ENCODE assay signal across 26 cellular contexts in the genomic region with DNA sequence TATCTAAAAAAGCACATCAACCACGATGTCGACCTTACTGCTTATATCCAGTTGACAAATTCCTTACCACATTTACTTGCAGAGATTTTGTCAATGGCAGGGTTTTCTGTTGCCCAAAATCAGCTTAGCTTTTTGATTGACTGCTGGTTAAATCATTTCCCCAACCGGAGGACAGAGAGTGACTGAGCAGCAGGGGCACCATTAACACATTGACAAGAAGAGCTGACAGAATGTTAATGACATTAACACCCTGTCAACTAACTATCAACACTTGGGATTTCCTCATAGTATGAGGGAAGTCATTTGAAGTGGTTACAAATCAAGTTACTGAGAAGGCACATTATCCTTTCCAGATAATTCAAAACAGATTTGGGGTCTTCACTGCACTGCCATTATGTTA.
"Had no signal": no experiment of that assay in that cellular context is flagged by ENCODE, and none has a peak within 500 bp of the region (broad histone marks: within the 10 kb centered on the region; RNA-seq: fewer than 3 reads in every experiment).

No MANE protein-coding gene starts in this region.

- H3K4me1 ChIP-seq: adrenal gland, breast epithelium, Peyer's patch, SJSA1 had no signal

- H3K27me3 ChIP-seq: adrenal gland, Peyer's patch, SJSA1 had no signal

- ATAC-seq: activated CD4-positive, CD25-positive, alpha-beta regulatory T cell treated with anti-CD3 and anti-CD28 coated beads, Interleukin-2, amount 50 U/mL, for 24 hours; activated CD8-positive, alpha-beta T cell treated with anti-CD3 and anti-CD28 coated beads, Interleukin-2, amount 10 ng/mL, durations not matched to agents 7 days and 5 days; SK-N-SH treated with all-trans-retinoic acid at 6 μM for 48 hours had no signal

- H3K27ac ChIP-seq: adrenal gland, breast epithelium, Peyer's patch, SJSA1 had no signal

- H3K4me3 ChIP-seq: adrenal gland, breast epithelium, Peyer's patch, SJSA1 had no signal

- H3K36me3 ChIP-seq: adrenal gland, breast epithelium, Peyer's patch, SJSA1 had no signal

- DNase-seq: activated CD4-positive, alpha-beta T cell treated with anti-CD3 and anti-CD28 coated beads for 4 hours; activated CD8-positive, alpha-beta memory T cell treated with anti-CD3 and anti-CD28 coated beads, Interleukin-2, amount 50 U/mL, for 48 hours; activated CD8-positive, alpha-beta T cell treated with anti-CD3 and anti-CD28 coated beads, Interleukin-2, amount 10 ng/mL, durations not matched to agents 7 days and 5 days; activated naive CD4-positive, alpha-beta T cell treated with anti-CD3 and anti-CD28 coated beads, Interleukin-2, amount 50 U/mL, for 16 hours; activated naive CD8-positive, alpha-beta T cell treated with anti-CD3 and anti-CD28 coated beads, Interleukin-2, amount 10 ng/mL, durations not matched to agents 7 days and 5 days; activated T-cell treated with anti-CD3 and anti-CD28 coated beads, Interleukin-2, amount 50 U/mL, for 1 hour; adrenal gland; anterior cingulate cortex; caudate nucleus; Karpas-422; MM.1S; NCI-H1105; NCI-H1436; NCI-H1694 treated with DMSO at 0.1 percent for 48 hours; NCI-H2029 treated with DMSO at 0.1 percent for 48 hours; NCI-H345; NCI-H510A treated with DMSO at 0.1 percent for 48 hours; NCI-H748 treated with DMSO at 0.1 percent for 48 hours; NK-92 treated with Interleukin-12 subunit alpha and Interleukin-12 subunit beta, amount 100 ng/mL, for 24 hours; Peyer's patch; SHP77; SW 1271 had no signal

- H3K9me3 ChIP-seq: adrenal gland, breast epithelium, Peyer's patch, SJSA1 had no signal
